3 cellular contexts compared by ENCODE assay signal in genomic region chr10:68684413-68684812, GRCh38.
TF ChIP-seq lines count a peak whose summit lies in the region.

No MANE protein-coding gene starts in this region.

TF ChIP-seq in liver, 16 proteins besides CTCF, POLR2A, EP300 and RAD21 (continued from another document):
- TF ChIP-seq REST (IDR thresholded peaks at IDR 0.05) (no peak), JUND (IDR thresholded peaks at IDR 0.05) (no peak)

TF ChIP-seq in HepG2, 621 proteins besides CTCF, POLR2A, EP300 and RAD21 (continued from another document):
- no peak for TF ChIP-seq HOXA7 (CRISPR knock-in tag; IDR thresholded peaks at IDR 0.05)
- TF ChIP-seq ZSCAN30 (CRISPR knock-in tag; IDR thresholded peaks at IDR 0.05) = no peak
- no peak for TF ChIP-seq TAF1 (CRISPR knock-in tag; IDR thresholded peaks at IDR 0.05)
TF ChIP-seq in HepG2: peak in this region for 0.

TF ChIP-seq in WTC11, 78 proteins besides CTCF, POLR2A, EP300 and RAD21 (continued from another document):
- no peak for TF ChIP-seq USF1 (CRISPR knock-in tag; IDR thresholded peaks at IDR 0.05)
- TF ChIP-seq SP1 (CRISPR knock-in tag; conservative IDR thresholded peaks at IDR 0.05) = no peak
